In the genomic region with DNA sequence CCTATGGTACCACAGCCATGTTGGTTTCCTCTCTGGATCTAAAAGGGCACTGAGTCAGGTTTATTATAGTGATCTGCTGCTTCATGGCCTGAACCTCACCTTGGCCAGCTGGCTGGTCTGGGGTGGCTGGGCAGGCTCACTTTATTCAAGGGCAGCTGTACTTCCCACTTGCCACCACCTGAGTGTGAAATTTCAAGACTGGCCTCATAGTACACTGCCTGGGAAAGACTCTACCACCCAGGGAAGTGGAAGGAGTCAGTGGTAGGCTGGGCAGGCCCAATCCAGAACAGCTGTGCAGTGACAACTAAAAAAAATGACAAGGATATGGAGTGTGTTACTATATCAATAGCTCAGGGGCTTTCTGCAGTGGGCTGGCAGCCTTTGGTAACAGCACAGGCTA, we compare ENCODE assay signal across 24 cellular contexts. TPM values are rescaled to one million over a fixed set of nuclear protein-coding genes. Genes with fewer than 3 reads are reported as not detected.
DNase-seq lines count a peak whose midpoint lies in the region; ATAC-seq, FAIRE-seq and TF ChIP-seq lines count a peak whose summit lies in the region.
"Had no signal": no experiment of that assay in that cellular context is flagged by ENCODE, and none has a peak within 500 bp of the region (broad histone marks: within the 10 kb centered on the region; RNA-seq: fewer than 3 reads in every experiment).

No MANE protein-coding gene starts in this region.

- no peak overlapping the region for H2AFZ ChIP-seq in HepG2 (ENCODE audit: low read length)

- no peaks in the 10 kb centered on the region for H3K27me3 Mint-ChIP-seq in central memory CD8-positive, alpha-beta T cell
- H3K27me3 Mint-ChIP-seq in progenitor cell of endocrine pancreas: no peaks in the 10 kb centered on the region
- H3K27me3 Mint-ChIP-seq: B cell; CD8-positive, alpha-beta memory T cell had no signal

- H3K9me3 ChIP-seq in HepG2 (ENCODE audit: low read length): no peaks in the 10 kb centered on the region
- H3K9me3 ChIP-seq in right lobe of liver: no peaks in the 10 kb centered on the region
- no peaks in the 10 kb centered on the region for H3K9me3 ChIP-seq in SJCRH30 (replicated peaks)
- H3K9me3 ChIP-seq: MG63, SJSA1 had no signal

- CTCF ChIA-PET in HepG2 (lab: Yijun Ruan, JAX; ENCODE audit: low intra/inter-chr PET ratio, low total read pairs): no interaction called here

- intact Hi-C loops in HepG2 (cut with micrococcal nuclease; ENCODE audit: unreplicated experiment) (no loop called here), right lobe of liver (cut with DNase I) (no loop called here)

- no peak overlapping the region for H3K4me3 Mint-ChIP-seq in central memory CD8-positive, alpha-beta T cell
- no peak overlapping the region for H3K4me3 Mint-ChIP-seq in progenitor cell of endocrine pancreas (ENCODE audit: low read depth)
- H3K4me3 Mint-ChIP-seq: B cell; CD8-positive, alpha-beta memory T cell had no signal

- POLR2A ChIA-PET in HepG2 (lab: Yijun Ruan, JAX): no interaction called here

- in situ Hi-C loops in HepG2 (cut with HindIII; ENCODE audit: extremely low pct_ligation_motif_present, low pct_unique_long_range_greater_than_20kb): no loop called here

- no peaks in the 10 kb centered on the region for H4K20me1 ChIP-seq in HepG2 (ENCODE audit: insufficient read depth, low read length)

- TSS peak; percentile 57 for BruUV-seq in HepG2 (replicated peaks; lab: Mats Ljungman, UMichigan)

- TF ChIP-seq POLR2A in HepG2 (IDR thresholded peaks at IDR 0.05; ENCODE audit: insufficient read depth in 1 of 2, low read depth in 2 of 2, low read length in 2 of 2) (no peak), right lobe of liver (IDR thresholded peaks at IDR 0.05) (no peak)

- peak overlapping the region; percentile 56 for H3K27ac Mint-ChIP-seq in central memory CD8-positive, alpha-beta T cell (ENCODE audit: low read depth)
- H3K27ac Mint-ChIP-seq in progenitor cell of endocrine pancreas: no peak overlapping the region
- H3K27ac Mint-ChIP-seq: B cell had no signal

- H3K27me3 ChIP-seq in HepG2 (ENCODE audit: control insufficient read depth in 1 of 2, insufficient read depth in 2 of 2, low read length in 2 of 2) (no peaks in the 10 kb centered on the region), right lobe of liver (no peaks in the 10 kb centered on the region), SJCRH30 (no peaks in the 10 kb centered on the region)
- H3K27me3 ChIP-seq: MG63, SJSA1 had no signal

- TF ChIP-seq CTCF in HepG2 (CRISPR knock-in tag; IDR thresholded peaks at IDR 0.05) (no peak), right lobe of liver (IDR thresholded peaks at IDR 0.05) (no peak), progenitor cell of endocrine pancreas (IDR thresholded peaks at IDR 0.05; ENCODE audit: unreplicated experiment) (no peak)

- no peaks in the 10 kb centered on the region for H3K79me2 ChIP-seq in HepG2 (ENCODE audit: insufficient read depth, low read length)

- H3K4me2 ChIP-seq in HepG2 (ENCODE audit: low read depth, low read length): no peak overlapping the region

- H3K4me3 ChIP-seq in HepG2 (replicated peaks in 1 of 3; ENCODE audit: insufficient read depth in 1 of 3, low read depth in 2 of 3, low read length in 3 of 3): no peak overlapping the region
- no peak overlapping the region for H3K4me3 ChIP-seq in right lobe of liver
- no peak overlapping the region for H3K4me3 ChIP-seq in SJCRH30
- H3K4me3 ChIP-seq: MG63, SJSA1 had no signal

- no peak for TF ChIP-seq RAD21 in HepG2 (CRISPR knock-in tag; IDR thresholded peaks at IDR 0.05)

- H3K36me3 ChIP-seq in HepG2 (replicated peaks in 1 of 2; ENCODE audit: control insufficient read depth in 1 of 2, insufficient read depth in 2 of 2, low read length in 2 of 2) (peaks cover 7 to 40% of the 10 kb centered on the region in 2 experiments), right lobe of liver (peaks cover 0 to 81% (median 23%) of the 10 kb centered on the region in 4 donors), SJCRH30 (peaks cover 40% of the 10 kb centered on the region)

- H3K27ac ChIP-seq in HepG2 (ENCODE audit: extremely low read length, insufficient read depth, low read length) (no peak overlapping the region), right lobe of liver (no peak overlapping the region), SJCRH30 (no peak overlapping the region)
- H3K27ac ChIP-seq: C4-2B, SJSA1 had no signal

- FAIRE-seq in HepG2 (lab: Jason Lieb, UNC): no peak
- FAIRE-seq: H54 had no signal

- H3K4me1 Mint-ChIP-seq in central memory CD8-positive, alpha-beta T cell: peaks cover 28% of the 10 kb centered on the region
- no peaks in the 10 kb centered on the region for H3K4me1 Mint-ChIP-seq in progenitor cell of endocrine pancreas (ENCODE audit: low read depth)

- TF ChIP-seq EP300 in HepG2 (IDR thresholded peaks at IDR 0.05; ENCODE audit: low read depth in 2 of 2, low read length in 2 of 2) (no peak), HepG2 (CRISPR knock-in tag; IDR thresholded peaks at IDR 0.05; ENCODE audit: borderline replicate concordance) (no peak)

- DNase-seq in HepG2 (ENCODE audit: low spot score) (no peak), right lobe of liver (no peak), SJCRH30 (peak; percentile 11 to 20), progenitor cell of endocrine pancreas (ENCODE audit: low spot score, unreplicated experiment) (no peak), MV-4-11 (lab: John Stamatoyannopoulos, UW) (no peak)
- DNase-seq in central memory CD8-positive, alpha-beta T cell (ENCODE audit: low spot score in 2 of 2): no peak
- DNase-seq: CD8-positive, alpha-beta memory T cell; DMS79 treated with DMSO at 0.1 percent for 48 hours; GF-D8; IMR-90; KG1; MG63; NCI-H2029; NCI-H446; NCI-H524 treated with DMSO at 0.1 percent for 48 hours; NCI-H774; NK-92 treated with Interleukin-12 subunit alpha and Interleukin-12 subunit beta, amount 100 ng/mL, for 24 hours; PC-3 had no signal

- no peak overlapping the region for H3K9ac ChIP-seq in HepG2 (ENCODE audit: insufficient read depth, low read depth, low read length)

- ATAC-seq in HepG2 (no peak), right lobe of liver (no peak), GM18520 (IDR thresholded peaks at IDR 0.05; ENCODE audit: unreplicated experiment) (no peak)
- no peak for ATAC-seq in central memory CD8-positive, alpha-beta T cell (replicated peaks; ENCODE audit: extremely low read depth, poor library complexity, severe bottlenecking)
- ATAC-seq: PC-3, Right ventricle myocardium inferior had no signal

- no peaks in the 10 kb centered on the region for H3K9me3 Mint-ChIP-seq in central memory CD8-positive, alpha-beta T cell
- H3K9me3 Mint-ChIP-seq in progenitor cell of endocrine pancreas (ENCODE audit: low read depth): no peaks in the 10 kb centered on the region
- H3K9me3 Mint-ChIP-seq: CD8-positive, alpha-beta memory T cell had no signal

- no peaks in the 10 kb centered on the region for H3K4me1 ChIP-seq in HepG2 (ENCODE audit: insufficient read depth, low read length)
- H3K4me1 ChIP-seq in right lobe of liver: no peaks in the 10 kb centered on the region
- peaks cover 7% of the 10 kb centered on the region for H3K4me1 ChIP-seq in SJCRH30

- peaks cover 52% of the 10 kb centered on the region for H3K36me3 Mint-ChIP-seq in central memory CD8-positive, alpha-beta T cell (ENCODE audit: insufficient read depth)
- peaks cover 20% of the 10 kb centered on the region for H3K36me3 Mint-ChIP-seq in progenitor cell of endocrine pancreas (ENCODE audit: insufficient read depth)

RNA-seq across cellular contexts. Expression of a gene that starts 8.8 kb away (rescaled TPM):
- 16.4 and 18.3 TPM in 2 replicates for total RNA-seq in HepG2 (2016; rRNA removed; fragmentation: Illumina TruSeq; extraction: Trizol)
- total RNA-seq in HepG2 (2016; cell fraction: cytosol; rRNA removed; fragmentation: Illumina TruSeq; extraction: Trizol; ENCODE audit: low read depth): 6.8 and 7.2 TPM in 2 replicates
- total RNA-seq in HepG2 (2016; cell fraction: insoluble cytoplasmic fraction; rRNA removed; fragmentation: Illumina TruSeq; extraction: Trizol): 15.6 and 16.3 TPM in 2 replicates
- 12.1 and 13.5 TPM in 2 replicates for total RNA-seq in HepG2 (2016; cell fraction: membrane; rRNA removed; fragmentation: Illumina TruSeq; extraction: Trizol)
- total RNA-seq in HepG2 (2016; cell fraction: nucleus; rRNA removed; fragmentation: Illumina TruSeq; extraction: Trizol): 6.7 and 7.2 TPM in 2 replicates
- 7.6 and 9.0 TPM in 2 replicates for polyA plus RNA-seq in HepG2 (2011; rRNA removed)
- 6.7 and 7.3 TPM in 2 replicates for polyA plus RNA-seq in HepG2 (2011; cell fraction: cytosol; rRNA removed)
- 4.2 and 4.4 TPM in 2 replicates for polyA plus RNA-seq in HepG2 (2011; cell fraction: nucleus; rRNA removed)
- 6.0 and 8.6 TPM in 2 replicates for polyA plus RNA-seq in HepG2 (2012)
- polyA plus RNA-seq in HepG2 (2016; cell fraction: cytosol; fragmentation: Illumina TruSeq; extraction: Trizol; ENCODE audit: low read depth): 4.4 and 6.8 TPM in 2 replicates
- 19.3 and 20.4 TPM in 2 replicates for polyA plus RNA-seq in HepG2 (2016; cell fraction: insoluble cytoplasmic fraction; fragmentation: Illumina TruSeq; extraction: Trizol; ENCODE audit: low read depth)
- 8.3 and 9.4 TPM in 2 replicates for polyA plus RNA-seq in HepG2 (2016; cell fraction: membrane; fragmentation: Illumina TruSeq; extraction: Trizol; ENCODE audit: low read depth)
- 10.9 and 12.9 TPM in 2 replicates for polyA plus RNA-seq in HepG2 (2016; cell fraction: nucleus; fragmentation: Illumina TruSeq; extraction: Trizol; ENCODE audit: insufficient read depth, low read depth)
- 5.9 and 26.5 TPM in 2 replicates for polyA minus RNA-seq in HepG2 (2011; rRNA and poly(A)+ RNA removed; ENCODE audit: low replicate concordance)
- 4.9 and 5.9 TPM in 2 replicates for polyA minus RNA-seq in HepG2 (2011; cell fraction: cytosol; rRNA and poly(A)+ RNA removed)
- polyA minus RNA-seq in HepG2 (2011; cell fraction: nucleus; rRNA and poly(A)+ RNA removed): 8.1 and 9.9 TPM in 2 replicates
- 10 to 100 TPM; 11.1 to 19.4 (median 13.3) TPM for total RNA-seq in right lobe of liver
- total RNA-seq in SJCRH30 (2014; rRNA removed; shearing (Covaris generic)): 23.5 and 26.5 TPM in 2 replicates
- 16.0 and 21.1 TPM in 2 replicates for total RNA-seq in progenitor cell of endocrine pancreas

RNA-seq across cellular contexts. Expression of a gene that starts 23.3 kb away (rescaled TPM):
- total RNA-seq in HepG2 (2016; rRNA removed; fragmentation: Illumina TruSeq; extraction: Trizol): 143 and 165 TPM in 2 replicates
- 53.3 and 58.3 TPM in 2 replicates for total RNA-seq in HepG2 (2016; cell fraction: cytosol; rRNA removed; fragmentation: Illumina TruSeq; extraction: Trizol; ENCODE audit: low read depth)
- 140 and 190 TPM in 2 replicates for total RNA-seq in HepG2 (2016; cell fraction: insoluble cytoplasmic fraction; rRNA removed; fragmentation: Illumina TruSeq; extraction: Trizol)
- total RNA-seq in HepG2 (2016; cell fraction: membrane; rRNA removed; fragmentation: Illumina TruSeq; extraction: Trizol): 89.4 and 101 TPM in 2 replicates
- total RNA-seq in HepG2 (2016; cell fraction: nucleus; rRNA removed; fragmentation: Illumina TruSeq; extraction: Trizol): 53.0 and 64.9 TPM in 2 replicates
- polyA plus RNA-seq in HepG2 (2011; rRNA removed): 38.3 and 40.4 TPM in 2 replicates
- 55.6 and 80.6 TPM in 2 replicates for polyA plus RNA-seq in HepG2 (2011; cell fraction: cytosol; rRNA removed)
- 36.4 and 36.8 TPM in 2 replicates for polyA plus RNA-seq in HepG2 (2011; cell fraction: nucleus; rRNA removed)
- polyA plus RNA-seq in HepG2 (2012): 33.6 and 51.6 TPM in 2 replicates
- polyA plus RNA-seq in HepG2 (2016; cell fraction: cytosol; fragmentation: Illumina TruSeq; extraction: Trizol; ENCODE audit: low read depth): 32.6 and 40.1 TPM in 2 replicates
- 146 and 162 TPM in 2 replicates for polyA plus RNA-seq in HepG2 (2016; cell fraction: insoluble cytoplasmic fraction; fragmentation: Illumina TruSeq; extraction: Trizol; ENCODE audit: low read depth)
- polyA plus RNA-seq in HepG2 (2016; cell fraction: membrane; fragmentation: Illumina TruSeq; extraction: Trizol; ENCODE audit: low read depth): 51.8 and 60.0 TPM in 2 replicates
- 76.9 and 83.4 TPM in 2 replicates for polyA plus RNA-seq in HepG2 (2016; cell fraction: nucleus; fragmentation: Illumina TruSeq; extraction: Trizol; ENCODE audit: insufficient read depth, low read depth)
- polyA minus RNA-seq in HepG2 (2011; rRNA and poly(A)+ RNA removed; ENCODE audit: low replicate concordance): 38.2 and 47.6 TPM in 2 replicates
- 32.0 and 35.4 TPM in 2 replicates for polyA minus RNA-seq in HepG2 (2011; cell fraction: cytosol; rRNA and poly(A)+ RNA removed)
- 17.8 and 21.0 TPM in 2 replicates for polyA minus RNA-seq in HepG2 (2011; cell fraction: nucleus; rRNA and poly(A)+ RNA removed)
- 100 to 1,000 TPM in 2 of 6 experiments, 10 to 100 TPM in 4; 37.7 to 192 (median 44.4) TPM for total RNA-seq in right lobe of liver
- 58.5 and 60.9 TPM in 2 replicates for total RNA-seq in SJCRH30 (2014; rRNA removed; shearing (Covaris generic))
- 53.7 and 54.0 TPM in 2 replicates for total RNA-seq in progenitor cell of endocrine pancreas

RNA-seq across cellular contexts. Expression of a gene that starts 30.9 kb away (rescaled TPM):
- 10.8 and 11.0 TPM in 2 replicates for total RNA-seq in HepG2 (2016; rRNA removed; fragmentation: Illumina TruSeq; extraction: Trizol)
- 0.71 and 0.91 TPM in 2 replicates for total RNA-seq in HepG2 (2016; cell fraction: cytosol; rRNA removed; fragmentation: Illumina TruSeq; extraction: Trizol; ENCODE audit: low read depth)
- 7.9 and 10.3 TPM in 2 replicates for total RNA-seq in HepG2 (2016; cell fraction: insoluble cytoplasmic fraction; rRNA removed; fragmentation: Illumina TruSeq; extraction: Trizol)
- total RNA-seq in HepG2 (2016; cell fraction: membrane; rRNA removed; fragmentation: Illumina TruSeq; extraction: Trizol): 3.9 and 4.8 TPM in 2 replicates
- 10.1 and 11.4 TPM in 2 replicates for total RNA-seq in HepG2 (2016; cell fraction: nucleus; rRNA removed; fragmentation: Illumina TruSeq; extraction: Trizol)
- polyA plus RNA-seq in HepG2 (2011; rRNA removed): 11.6 and 18.9 TPM in 2 replicates
- 9.3 and 11.8 TPM in 2 replicates for polyA plus RNA-seq in HepG2 (2011; cell fraction: cytosol; rRNA removed)
- polyA plus RNA-seq in HepG2 (2011; cell fraction: nucleus; rRNA removed): 50.4 and 52.6 TPM in 2 replicates
- polyA plus RNA-seq in HepG2 (2012): 12.7 and 13.6 TPM in 2 replicates
- polyA plus RNA-seq in HepG2 (2016; cell fraction: cytosol; fragmentation: Illumina TruSeq; extraction: Trizol; ENCODE audit: low read depth): 0.63 and 0.86 TPM in 2 replicates
- 9.7 and 12.3 TPM in 2 replicates for polyA plus RNA-seq in HepG2 (2016; cell fraction: insoluble cytoplasmic fraction; fragmentation: Illumina TruSeq; extraction: Trizol; ENCODE audit: low read depth)
- polyA plus RNA-seq in HepG2 (2016; cell fraction: membrane; fragmentation: Illumina TruSeq; extraction: Trizol; ENCODE audit: low read depth): 2.5 and 3.6 TPM in 2 replicates
- 19.1 and 19.2 TPM in 2 replicates for polyA plus RNA-seq in HepG2 (2016; cell fraction: nucleus; fragmentation: Illumina TruSeq; extraction: Trizol; ENCODE audit: insufficient read depth, low read depth)
- polyA minus RNA-seq in HepG2 (2011; rRNA and poly(A)+ RNA removed; ENCODE audit: low replicate concordance): 26.7 and 38.9 TPM in 2 replicates
- 13.9 and 19.9 TPM in 2 replicates for polyA minus RNA-seq in HepG2 (2011; cell fraction: cytosol; rRNA and poly(A)+ RNA removed)
- polyA minus RNA-seq in HepG2 (2011; cell fraction: nucleus; rRNA and poly(A)+ RNA removed): 21.4 and 25.6 TPM in 2 replicates
- 10 to 100 TPM; 12.0 to 17.2 (median 14.2) TPM for total RNA-seq in right lobe of liver
- 7.4 and 8.3 TPM in 2 replicates for total RNA-seq in SJCRH30 (2014; rRNA removed; shearing (Covaris generic))
- total RNA-seq in progenitor cell of endocrine pancreas: 24.5 and 29.3 TPM in 2 replicates

RNA-seq across cellular contexts. Expression of a gene that starts 37.7 kb away (rescaled TPM):
- total RNA-seq in HepG2 (2016; rRNA removed; fragmentation: Illumina TruSeq; extraction: Trizol): 16.5 and 16.6 TPM in 2 replicates
- total RNA-seq in HepG2 (2016; cell fraction: cytosol; rRNA removed; fragmentation: Illumina TruSeq; extraction: Trizol; ENCODE audit: low read depth): 12.9 and 15.6 TPM in 2 replicates
- total RNA-seq in HepG2 (2016; cell fraction: insoluble cytoplasmic fraction; rRNA removed; fragmentation: Illumina TruSeq; extraction: Trizol): 16.3 and 17.5 TPM in 2 replicates
- 20.4 and 21.9 TPM in 2 replicates for total RNA-seq in HepG2 (2016; cell fraction: membrane; rRNA removed; fragmentation: Illumina TruSeq; extraction: Trizol)
- 11.6 and 14.4 TPM in 2 replicates for total RNA-seq in HepG2 (2016; cell fraction: nucleus; rRNA removed; fragmentation: Illumina TruSeq; extraction: Trizol)
- polyA plus RNA-seq in HepG2 (2011; rRNA removed): 19.9 and 21.3 TPM in 2 replicates
- 21.8 and 22.9 TPM in 2 replicates for polyA plus RNA-seq in HepG2 (2011; cell fraction: cytosol; rRNA removed)
- 12.9 and 15.1 TPM in 2 replicates for polyA plus RNA-seq in HepG2 (2011; cell fraction: nucleus; rRNA removed)
- polyA plus RNA-seq in HepG2 (2012): 13.3 and 14.1 TPM in 2 replicates
- 5.8 and 6.2 TPM in 2 replicates for polyA plus RNA-seq in HepG2 (2016; cell fraction: cytosol; fragmentation: Illumina TruSeq; extraction: Trizol; ENCODE audit: low read depth)
- 16.3 and 19.5 TPM in 2 replicates for polyA plus RNA-seq in HepG2 (2016; cell fraction: insoluble cytoplasmic fraction; fragmentation: Illumina TruSeq; extraction: Trizol; ENCODE audit: low read depth)
- polyA plus RNA-seq in HepG2 (2016; cell fraction: membrane; fragmentation: Illumina TruSeq; extraction: Trizol; ENCODE audit: low read depth): 14.9 and 15.7 TPM in 2 replicates
- polyA plus RNA-seq in HepG2 (2016; cell fraction: nucleus; fragmentation: Illumina TruSeq; extraction: Trizol; ENCODE audit: insufficient read depth, low read depth): 13.5 and 15.4 TPM in 2 replicates
- polyA minus RNA-seq in HepG2 (2011; rRNA and poly(A)+ RNA removed; ENCODE audit: low replicate concordance): 75.2 and 86.3 TPM in 2 replicates
- 11.8 and 13.8 TPM in 2 replicates for polyA minus RNA-seq in HepG2 (2011; cell fraction: cytosol; rRNA and poly(A)+ RNA removed)
- polyA minus RNA-seq in HepG2 (2011; cell fraction: nucleus; rRNA and poly(A)+ RNA removed): 13.6 and 20.1 TPM in 2 replicates
- 10 to 100 TPM in 3 of 6 experiments, 1 to 10 TPM in 3; 7.6 to 15.4 (median 10.0) TPM for total RNA-seq in right lobe of liver
- total RNA-seq in SJCRH30 (2014; rRNA removed; shearing (Covaris generic)): 22.0 and 22.5 TPM in 2 replicates
- 35.2 and 37.1 TPM in 2 replicates for total RNA-seq in progenitor cell of endocrine pancreas

Comparison
In these comparisons a context has a peak if more than half of its experiments do, and no peak if none do; other contexts are left out.
1. DNase-seq: peak in SJCRH30 (2 of 2); none in HepG2 (single experiment), right lobe of liver (0 of 3), central memory CD8-positive, alpha-beta T cell (0 of 2), progenitor cell of endocrine pancreas (single experiment) and MV-4-11 (single experiment).